13 cellular contexts compared by ENCODE assay signal in the genomic region with DNA sequence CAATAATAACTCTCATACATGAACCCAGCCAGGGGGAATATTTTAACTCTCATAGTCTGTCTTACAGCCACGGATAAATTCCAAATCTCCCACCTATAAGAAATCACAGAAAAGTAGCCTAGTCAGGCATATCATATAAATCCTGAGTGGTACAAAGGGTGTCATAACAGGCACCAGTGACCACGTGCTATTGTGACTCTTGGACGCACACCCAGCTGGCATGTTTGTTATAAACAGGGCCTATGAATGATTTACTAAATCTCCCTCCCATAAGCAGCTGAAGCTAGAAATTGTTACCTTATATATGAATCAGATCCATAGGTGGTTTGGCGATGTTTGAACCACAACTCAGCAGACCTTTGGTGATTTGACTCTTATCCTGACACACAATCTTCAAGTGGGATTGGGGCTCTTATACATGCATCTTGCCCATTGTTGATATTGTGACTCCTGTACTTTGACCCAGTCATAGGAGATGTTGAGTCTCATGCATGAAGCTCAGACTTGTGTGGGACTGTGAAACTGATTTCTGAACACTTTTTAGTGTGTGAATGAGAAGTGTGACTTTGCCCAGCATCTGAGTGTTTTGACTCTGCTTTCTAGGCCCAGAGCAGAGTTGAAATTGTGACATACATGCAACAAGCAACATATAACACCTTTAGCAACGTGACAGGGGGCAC. TPM values are rescaled to one million over a fixed set of nuclear protein-coding genes. Genes with fewer than 3 reads are reported as not detected.
"Had no signal": no experiment of that assay in that cellular context is flagged by ENCODE, and none has a peak within 500 bp of the region (broad histone marks: within the 10 kb centered on the region; RNA-seq: fewer than 3 reads in every experiment).

No MANE protein-coding gene starts in this region.

RNA-seq across cellular contexts. Expression of a gene that starts 12.9 kb away (rescaled TPM):
- total RNA-seq: stomach, subcutaneous adipose tissue, temporal lobe, thoracic aorta, thyroid gland, tibial nerve, transverse colon, upper lobe of left lung, upper lobe of right lung, ureter, urinary bladder, uterus, vagina had no signal
